9 cellular contexts compared by ENCODE assay signal in the genomic region with DNA sequence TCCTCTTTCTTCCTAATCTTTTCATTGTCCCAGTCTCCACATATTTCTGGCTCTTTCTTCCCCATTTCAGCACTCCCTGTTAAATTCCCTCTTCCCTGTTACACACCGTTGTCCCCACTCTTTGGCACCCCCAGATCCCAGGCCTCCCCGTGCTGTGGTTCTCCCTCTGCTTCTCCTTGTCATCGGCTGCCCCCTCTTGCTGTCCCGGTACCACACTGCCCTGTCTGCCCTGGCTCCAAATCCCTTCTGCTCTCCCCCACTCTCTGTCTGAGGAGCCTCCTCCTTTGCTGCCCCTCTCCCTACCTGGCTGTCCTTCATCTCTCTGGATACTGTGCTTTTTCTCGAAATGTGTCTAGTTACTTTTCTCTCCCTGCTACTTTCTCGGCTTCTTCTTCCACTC. TPM values are rescaled to one million over a fixed set of nuclear protein-coding genes. Genes with fewer than 3 reads are reported as not detected.
DNase-seq lines count a peak whose midpoint lies in the region; ATAC-seq and TF ChIP-seq lines count a peak whose summit lies in the region.
"Had no signal": no experiment of that assay in that cellular context is flagged by ENCODE, and none has a peak within 500 bp of the region (broad histone marks: within the 10 kb centered on the region; RNA-seq: fewer than 3 reads in every experiment).

No MANE protein-coding gene starts in this region.

- H3K27ac Mint-ChIP-seq in activated naive CD4-positive, alpha-beta T cell treated with anti-CD3 and anti-CD28 coated beads for 36 hours, result no peak overlapping the region

- H3K36me3 ChIP-seq in mucosa of rectum (ENCODE audit: control insufficient read depth in 2 of 2, insufficient read depth in 2 of 2, low read length in 2 of 2) (no peaks in the 10 kb centered on the region), transverse colon (no peaks in the 10 kb centered on the region)
- H3K36me3 ChIP-seq: gastroesophageal sphincter had no signal

- H3K4me3 Mint-ChIP-seq in activated naive CD4-positive, alpha-beta T cell treated with anti-CD3 and anti-CD28 coated beads for 36 hours, result peak overlapping the region; percentile 62

- CTCF ChIA-PET in activated naive CD4-positive, alpha-beta T cell treated with anti-CD3 and anti-CD28 coated beads for 36 hours (lab: Charles Lee), result no interaction called here

- no peak for TF ChIP-seq POLR2A in transverse colon (IDR thresholded peaks at IDR 0.05)

- H3K4me3 ChIP-seq in choroid plexus epithelial cell (ENCODE audit: low read depth, low read length) (peak overlapping the region; percentile 78), mucosa of rectum (ENCODE audit: low read length in 2 of 2) (peak overlapping the region; percentile 88 to 91), transverse colon (peak overlapping the region in 3 of 4 donors; percentile 56 to 76 (median 66))

- 54 to 55% methylated on average over 5 to 6 of the region's 6 CpGs for WGBS in transverse colon (ENCODE audit: low coverage in 1 of 2), 2 donors

- peak overlapping the region; percentile 80 to 87 for H3K9ac ChIP-seq in mucosa of rectum (ENCODE audit: low read depth in 1 of 2, low read length in 2 of 2)

- no peak for ATAC-seq in HG02610 (IDR thresholded peaks at IDR 0.05; ENCODE audit: unreplicated experiment)

- H3K36me3 Mint-ChIP-seq in activated naive CD4-positive, alpha-beta T cell treated with anti-CD3 and anti-CD28 coated beads for 36 hours (ENCODE audit: low read depth), result peaks cover 37% of the 10 kb centered on the region

- in situ Hi-C loops in transverse colon (cut with MboI; ENCODE audit: low pct_ligation_motif_present in 1 of 4, low pct_unique_long_range_greater_than_20kb in 1 of 4, low sequenced_read_pairs in 3 of 4), result no loop called here

- intact Hi-C loops in activated naive CD4-positive, alpha-beta T cell treated with anti-CD3 and anti-CD28 coated beads for 36 hours (cut with micrococcal nuclease), result no loop called here
- intact Hi-C loops in transverse colon (cut with DNase I; ENCODE audit: low total_unique reads), result no loop called here

- H3K27me3 Mint-ChIP-seq in activated naive CD4-positive, alpha-beta T cell treated with anti-CD3 and anti-CD28 coated beads for 36 hours (ENCODE audit: low read depth), result peaks cover 13% of the 10 kb centered on the region

- H3K4me1 Mint-ChIP-seq in activated naive CD4-positive, alpha-beta T cell treated with anti-CD3 and anti-CD28 coated beads for 36 hours (ENCODE audit: low read depth), result peaks cover 9% of the 10 kb centered on the region

- no peak for TF ChIP-seq CTCF in choroid plexus epithelial cell (conservative IDR thresholded peaks at IDR 0.05; ENCODE audit: low read depth, low read length)
- no peak for TF ChIP-seq CTCF in transverse colon (IDR thresholded peaks at IDR 0.05)

- no peak for DNase-seq in activated naive CD4-positive, alpha-beta T cell treated with anti-CD3 and anti-CD28 coated beads for 36 hours
- DNase-seq in activated naive CD4-positive, alpha-beta T cell treated with anti-CD3 and anti-CD28 coated beads, Interleukin-2, amount 50 U/mL, for 16 hours, result no peak
- DNase-seq in choroid plexus epithelial cell (ENCODE audit: low read depth), result no peak
- no peak for DNase-seq in transverse colon
- no peak for DNase-seq in activated CD8-positive, alpha-beta memory T cell treated with anti-CD3 and anti-CD28 coated beads, Interleukin-2, amount 50 U/mL, for 4 hours
- no peak for DNase-seq in RKO (ENCODE audit: low spot score)

- H3K27me3 ChIP-seq in mucosa of rectum (ENCODE audit: control insufficient read depth in 2 of 2, insufficient read depth in 2 of 2, low read length in 2 of 2), result no peaks in the 10 kb centered on the region
- no peaks in the 10 kb centered on the region for H3K27me3 ChIP-seq in transverse colon
- H3K27me3 ChIP-seq: gastroesophageal sphincter had no signal

- H3K9me3 Mint-ChIP-seq in activated naive CD4-positive, alpha-beta T cell treated with anti-CD3 and anti-CD28 coated beads for 36 hours, result peaks cover 47% of the 10 kb centered on the region

- H3K4me1 ChIP-seq in mucosa of rectum (ENCODE audit: control insufficient read depth in 2 of 2, insufficient read depth in 2 of 2, low read length in 2 of 2) (peaks cover 0 to 4% of the 10 kb centered on the region in 2 donors), transverse colon (peaks cover 0 to 18% (median 8%) of the 10 kb centered on the region in 4 donors)

- no peak overlapping the region for H3K27ac ChIP-seq in mucosa of rectum (ENCODE audit: low read depth in 2 of 2, low read length in 2 of 2)
- H3K27ac ChIP-seq in transverse colon, result peak overlapping the region in 1 of 4 donors; percentile 78

- TF ChIP-seq EP300 in transverse colon (IDR thresholded peaks at IDR 0.05; ENCODE audit: low read depth), result no peak

- H3K9me3 ChIP-seq in mucosa of rectum (ENCODE audit: control insufficient read depth in 2 of 2, low read length in 2 of 2) (no peaks in the 10 kb centered on the region), transverse colon (peaks cover 6 to 7% of the 10 kb centered on the region in 2 donors)

RNA-seq across cellular contexts. Expression of a gene that starts 1.0 kb away (rescaled TPM):
- total RNA-seq in activated naive CD4-positive, alpha-beta T cell treated with anti-CD3 and anti-CD28 coated beads for 36 hours, result 1 to 10 TPM in 1 of 2 experiments, under 1 TPM in 1; 0.74 to 1.0 TPM
- 10 to 100 TPM in 2 of 4 donors, 1 to 10 TPM in 1, not detected in 1; 5.6 to 11.5 (median 10.8) TPM for total RNA-seq in transverse colon

RNA-seq across cellular contexts. Expression of a gene that starts 27.1 kb away (rescaled TPM):
- 1 to 10 TPM; 3.7 TPM for total RNA-seq in activated naive CD4-positive, alpha-beta T cell treated with anti-CD3 and anti-CD28 coated beads for 36 hours
- total RNA-seq in transverse colon, result 10 to 100 TPM in 2 of 4 donors, 1 to 10 TPM in 2; 5.6 to 12.5 (median 9.9) TPM

RNA-seq across cellular contexts. Expression of a gene that starts 28.5 kb away (rescaled TPM):
- 10 to 100 TPM; 23.5 to 25.2 TPM for total RNA-seq in activated naive CD4-positive, alpha-beta T cell treated with anti-CD3 and anti-CD28 coated beads for 36 hours
- total RNA-seq in transverse colon, result 10 to 100 TPM; 23.9 to 47.0 (median 33.6) TPM
